1 cellular context compared by ENCODE assay signal in the genomic region with DNA sequence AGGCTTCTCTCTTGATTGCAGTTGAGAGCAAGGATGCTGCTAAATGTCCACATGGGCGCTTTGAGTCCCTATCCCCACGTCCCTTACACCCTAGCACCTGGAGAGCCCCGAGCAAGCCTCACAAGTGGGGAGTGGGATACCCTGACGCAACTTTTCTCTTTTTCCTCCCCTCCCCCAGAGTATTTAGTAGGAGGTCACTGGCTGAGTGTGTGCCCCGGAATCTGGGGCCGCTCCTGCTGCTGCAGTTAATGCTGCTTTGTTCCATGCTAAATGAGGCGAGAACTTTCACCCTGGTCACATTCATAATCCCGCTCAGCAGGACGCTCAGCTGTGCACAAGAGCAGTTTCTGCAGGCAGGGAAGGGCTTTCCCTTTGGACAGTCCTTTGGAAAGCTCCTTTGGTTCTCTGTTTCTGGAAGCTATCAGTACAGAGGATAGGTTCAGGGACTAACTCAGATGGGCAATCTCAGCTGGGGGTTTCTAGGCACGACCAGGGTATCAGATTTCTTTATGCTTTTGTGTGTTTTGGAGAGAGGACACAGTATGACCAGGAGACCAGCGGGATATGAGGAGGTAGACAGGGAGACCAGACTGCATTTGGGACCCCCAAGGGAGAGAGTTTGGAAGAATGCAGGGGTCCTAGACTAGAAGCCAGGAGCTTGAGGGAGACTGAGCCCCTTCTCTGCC.
A peak's percentile ranks its signal among the peaks of the same experiment; 100 is the strongest.
TF ChIP-seq lines count a peak whose summit lies in the region.

No MANE protein-coding gene starts in this region.

TF ChIP-seq in HepG2, 621 proteins besides CTCF, POLR2A, EP300 and RAD21 (continued from another document and continues in another):
- TF ChIP-seq PHF20 (CRISPR knock-in tag; IDR thresholded peaks at IDR 0.05) (peak; percentile 21; the same call in 1 of the 2 replicates), KDM5B (CRISPR knock-in tag; IDR thresholded peaks at IDR 0.05; ENCODE audit: borderline replicate concordance) (peak; percentile 43; the same call in 1 of the 2 replicates), SALL1 (CRISPR knock-in tag; IDR thresholded peaks at IDR 0.05) (peak; percentile 23; the same call in 1 of the 2 replicates), PAWR (CRISPR knock-in tag; IDR thresholded peaks at IDR 0.05; ENCODE audit: borderline replicate concordance) (no peak), ZNF788 (CRISPR knock-in tag; IDR thresholded peaks at IDR 0.05; ENCODE audit: borderline replicate concordance) (0 out of 2 replicates have a peak, but pooled peaks have one; percentile 40), ZNF121 (CRISPR knock-in tag; IDR thresholded peaks at IDR 0.05) (peak; percentile 54; the same call in 1 of the 2 replicates), HNF4G (IDR thresholded peaks at IDR 0.05; ENCODE audit: borderline replicate concordance, low read depth, low read length) (0 out of 2 replicates have a peak, but pooled peaks have one; percentile 26), HNF4G (CRISPR knock-in tag; IDR thresholded peaks at IDR 0.05; ENCODE audit: borderline replicate concordance, low read depth) (no peak), ZNF256 (CRISPR knock-in tag; conservative IDR thresholded peaks at IDR 0.05) (no peak), ZNF343 (CRISPR knock-in tag; IDR thresholded peaks at IDR 0.05) (0 out of 2 replicates have a peak, but pooled peaks have one; percentile 70), HOXA3 (CRISPR knock-in tag; IDR thresholded peaks at IDR 0.05) (peak; percentile 54), ZNF550 (CRISPR knock-in tag; IDR thresholded peaks at IDR 0.05; ENCODE audit: borderline replicate concordance) (no peak), NONO (IDR thresholded peaks at IDR 0.05) (no peak), NONO (CRISPR knock-in tag; conservative IDR thresholded peaks at IDR 0.05) (peak; percentile 70; the same call in 1 of the 2 replicates), ZBTB3 (CRISPR knock-in tag; IDR thresholded peaks at IDR 0.05; ENCODE audit: borderline replicate concordance, low read depth) (no peak), ZNF605 (CRISPR knock-in tag; IDR thresholded peaks at IDR 0.05) (0 out of 2 replicates have a peak, but pooled peaks have one; percentile 58), KLF6 (CRISPR knock-in tag; IDR thresholded peaks at IDR 0.05) (0 out of 2 replicates have a peak, but pooled peaks have one; percentile 11), ZNF761 (CRISPR knock-in tag; conservative IDR thresholded peaks at IDR 0.05) (no peak), ZSCAN31 (CRISPR knock-in tag; IDR thresholded peaks at IDR 0.05; ENCODE audit: low read depth) (peak; percentile 29; the same call in 1 of the 2 replicates), RFXANK (CRISPR knock-in tag; IDR thresholded peaks at IDR 0.05) (no peak), ISL2 (CRISPR knock-in tag; IDR thresholded peaks at IDR 0.05) (0 out of 2 replicates have a peak, but pooled peaks have one; percentile 44)
- TF ChIP-seq, protein P1, sequence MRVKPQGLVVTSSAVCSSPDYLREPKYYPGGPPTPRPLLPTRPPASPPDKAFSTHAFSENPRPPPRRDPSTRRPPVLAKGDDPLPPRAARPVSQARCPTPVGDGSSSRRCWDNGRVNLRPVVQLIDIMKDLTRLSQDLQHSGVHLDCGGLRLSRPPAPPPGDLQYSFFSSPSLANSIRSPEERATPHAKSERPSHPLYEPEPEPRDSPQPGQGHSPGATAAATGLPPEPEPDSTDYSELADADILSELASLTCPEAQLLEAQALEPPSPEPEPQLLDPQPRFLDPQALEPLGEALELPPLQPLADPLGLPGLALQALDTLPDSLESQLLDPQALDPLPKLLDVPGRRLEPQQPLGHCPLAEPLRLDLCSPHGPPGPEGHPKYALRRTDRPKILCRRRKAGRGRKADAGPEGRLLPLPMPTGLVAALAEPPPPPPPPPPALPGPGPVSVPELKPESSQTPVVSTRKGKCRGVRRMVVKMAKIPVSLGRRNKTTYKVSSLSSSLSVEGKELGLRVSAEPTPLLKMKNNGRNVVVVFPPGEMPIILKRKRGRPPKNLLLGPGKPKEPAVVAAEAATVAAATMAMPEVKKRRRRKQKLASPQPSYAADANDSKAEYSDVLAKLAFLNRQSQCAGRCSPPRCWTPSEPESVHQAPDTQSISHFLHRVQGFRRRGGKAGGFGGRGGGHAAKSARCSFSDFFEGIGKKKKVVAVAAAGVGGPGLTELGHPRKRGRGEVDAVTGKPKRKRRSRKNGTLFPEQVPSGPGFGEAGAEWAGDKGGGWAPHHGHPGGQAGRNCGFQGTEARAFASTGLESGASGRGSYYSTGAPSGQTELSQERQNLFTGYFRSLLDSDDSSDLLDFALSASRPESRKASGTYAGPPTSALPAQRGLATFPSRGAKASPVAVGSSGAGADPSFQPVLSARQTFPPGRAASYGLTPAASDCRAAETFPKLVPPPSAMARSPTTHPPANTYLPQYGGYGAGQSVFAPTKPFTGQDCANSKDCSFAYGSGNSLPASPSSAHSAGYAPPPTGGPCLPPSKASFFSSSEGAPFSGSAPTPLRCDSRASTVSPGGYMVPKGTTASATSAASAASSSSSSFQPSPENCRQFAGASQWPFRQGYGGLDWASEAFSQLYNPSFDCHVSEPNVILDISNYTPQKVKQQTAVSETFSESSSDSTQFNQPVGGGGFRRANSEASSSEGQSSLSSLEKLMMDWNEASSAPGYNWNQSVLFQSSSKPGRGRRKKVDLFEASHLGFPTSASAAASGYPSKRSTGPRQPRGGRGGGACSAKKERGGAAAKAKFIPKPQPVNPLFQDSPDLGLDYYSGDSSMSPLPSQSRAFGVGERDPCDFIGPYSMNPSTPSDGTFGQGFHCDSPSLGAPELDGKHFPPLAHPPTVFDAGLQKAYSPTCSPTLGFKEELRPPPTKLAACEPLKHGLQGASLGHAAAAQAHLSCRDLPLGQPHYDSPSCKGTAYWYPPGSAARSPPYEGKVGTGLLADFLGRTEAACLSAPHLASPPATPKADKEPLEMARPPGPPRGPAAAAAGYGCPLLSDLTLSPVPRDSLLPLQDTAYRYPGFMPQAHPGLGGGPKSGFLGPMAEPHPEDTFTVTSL (CRISPR knock-in tag; IDR thresholded peaks at IDR 0.05; ENCODE audit: borderline replicate concordance), result no peak
- TF ChIP-seq, protein P2, sequence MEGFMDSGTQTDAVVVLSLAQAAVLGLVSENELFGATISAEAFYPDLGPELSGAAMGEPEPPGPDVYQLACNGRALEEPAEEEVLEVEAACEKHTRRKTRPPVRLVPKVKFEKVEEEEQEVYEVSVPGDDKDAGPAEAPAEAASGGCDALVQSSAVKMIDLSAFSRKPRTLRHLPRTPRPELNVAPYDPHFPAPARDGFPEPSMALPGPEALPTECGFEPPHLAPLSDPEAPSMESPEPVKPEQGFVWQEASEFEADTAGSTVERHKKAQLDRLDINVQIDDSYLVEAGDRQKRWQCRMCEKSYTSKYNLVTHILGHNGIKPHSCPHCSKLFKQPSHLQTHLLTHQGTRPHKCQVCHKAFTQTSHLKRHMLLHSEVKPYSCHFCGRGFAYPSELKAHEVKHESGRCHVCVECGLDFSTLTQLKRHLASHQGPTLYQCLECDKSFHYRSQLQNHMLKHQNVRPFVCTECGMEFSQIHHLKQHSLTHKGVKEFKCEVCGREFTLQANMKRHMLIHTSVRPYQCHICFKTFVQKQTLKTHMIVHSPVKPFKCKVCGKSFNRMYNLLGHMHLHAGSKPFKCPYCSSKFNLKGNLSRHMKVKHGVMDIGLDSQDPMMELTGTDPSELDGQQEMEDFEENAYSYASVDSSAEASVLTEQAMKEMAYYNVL (CRISPR knock-in tag; IDR thresholded peaks at IDR 0.05; ENCODE audit: borderline replicate concordance), result peak; percentile 50; the same call in 1 of the 2 replicates
- TF ChIP-seq, protein P3, sequence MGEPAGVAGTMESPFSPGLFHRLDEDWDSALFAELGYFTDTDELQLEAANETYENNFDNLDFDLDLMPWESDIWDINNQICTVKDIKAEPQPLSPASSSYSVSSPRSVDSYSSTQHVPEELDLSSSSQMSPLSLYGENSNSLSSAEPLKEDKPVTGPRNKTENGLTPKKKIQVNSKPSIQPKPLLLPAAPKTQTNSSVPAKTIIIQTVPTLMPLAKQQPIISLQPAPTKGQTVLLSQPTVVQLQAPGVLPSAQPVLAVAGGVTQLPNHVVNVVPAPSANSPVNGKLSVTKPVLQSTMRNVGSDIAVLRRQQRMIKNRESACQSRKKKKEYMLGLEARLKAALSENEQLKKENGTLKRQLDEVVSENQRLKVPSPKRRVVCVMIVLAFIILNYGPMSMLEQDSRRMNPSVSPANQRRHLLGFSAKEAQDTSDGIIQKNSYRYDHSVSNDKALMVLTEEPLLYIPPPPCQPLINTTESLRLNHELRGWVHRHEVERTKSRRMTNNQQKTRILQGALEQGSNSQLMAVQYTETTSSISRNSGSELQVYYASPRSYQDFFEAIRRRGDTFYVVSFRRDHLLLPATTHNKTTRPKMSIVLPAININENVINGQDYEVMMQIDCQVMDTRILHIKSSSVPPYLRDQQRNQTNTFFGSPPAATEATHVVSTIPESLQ (CRISPR knock-in tag; conservative IDR thresholded peaks at IDR 0.05), result no peak
- TF ChIP-seq, protein P4, sequence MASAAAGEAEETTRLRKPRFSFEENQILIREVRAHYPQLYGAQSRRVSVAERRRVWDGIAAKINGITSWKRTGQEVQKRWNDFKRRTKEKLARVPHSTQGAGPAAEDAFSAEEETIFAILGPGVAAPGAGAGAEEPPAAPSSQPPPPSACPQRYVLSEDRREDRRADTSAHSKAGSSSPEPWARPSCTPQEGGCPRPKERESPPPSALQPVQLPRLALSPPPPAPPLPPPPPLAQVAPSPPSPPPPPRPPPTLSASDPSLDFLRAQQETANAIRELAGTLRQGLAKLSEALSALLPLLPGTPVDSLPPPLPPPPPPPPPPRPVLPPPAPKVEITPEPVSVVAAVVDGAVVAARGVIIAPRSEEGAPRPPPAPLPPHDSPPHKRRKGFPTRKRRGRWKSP (CRISPR knock-in tag; IDR thresholded peaks at IDR 0.05), result 0 out of 2 replicates have a peak, but pooled peaks have one; percentile 19
- TF ChIP-seq, protein P5, sequence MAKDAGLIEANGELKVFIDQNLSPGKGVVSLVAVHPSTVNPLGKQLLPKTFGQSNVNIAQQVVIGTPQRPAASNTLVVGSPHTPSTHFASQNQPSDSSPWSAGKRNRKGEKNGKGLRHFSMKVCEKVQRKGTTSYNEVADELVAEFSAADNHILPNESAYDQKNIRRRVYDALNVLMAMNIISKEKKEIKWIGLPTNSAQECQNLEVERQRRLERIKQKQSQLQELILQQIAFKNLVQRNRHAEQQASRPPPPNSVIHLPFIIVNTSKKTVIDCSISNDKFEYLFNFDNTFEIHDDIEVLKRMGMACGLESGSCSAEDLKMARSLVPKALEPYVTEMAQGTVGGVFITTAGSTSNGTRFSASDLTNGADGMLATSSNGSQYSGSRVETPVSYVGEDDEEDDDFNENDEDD (CRISPR knock-in tag; IDR thresholded peaks at IDR 0.05; ENCODE audit: borderline replicate concordance), result peak; percentile 43; the same call in 1 of the 2 replicates
- TF ChIP-seq, protein P6, sequence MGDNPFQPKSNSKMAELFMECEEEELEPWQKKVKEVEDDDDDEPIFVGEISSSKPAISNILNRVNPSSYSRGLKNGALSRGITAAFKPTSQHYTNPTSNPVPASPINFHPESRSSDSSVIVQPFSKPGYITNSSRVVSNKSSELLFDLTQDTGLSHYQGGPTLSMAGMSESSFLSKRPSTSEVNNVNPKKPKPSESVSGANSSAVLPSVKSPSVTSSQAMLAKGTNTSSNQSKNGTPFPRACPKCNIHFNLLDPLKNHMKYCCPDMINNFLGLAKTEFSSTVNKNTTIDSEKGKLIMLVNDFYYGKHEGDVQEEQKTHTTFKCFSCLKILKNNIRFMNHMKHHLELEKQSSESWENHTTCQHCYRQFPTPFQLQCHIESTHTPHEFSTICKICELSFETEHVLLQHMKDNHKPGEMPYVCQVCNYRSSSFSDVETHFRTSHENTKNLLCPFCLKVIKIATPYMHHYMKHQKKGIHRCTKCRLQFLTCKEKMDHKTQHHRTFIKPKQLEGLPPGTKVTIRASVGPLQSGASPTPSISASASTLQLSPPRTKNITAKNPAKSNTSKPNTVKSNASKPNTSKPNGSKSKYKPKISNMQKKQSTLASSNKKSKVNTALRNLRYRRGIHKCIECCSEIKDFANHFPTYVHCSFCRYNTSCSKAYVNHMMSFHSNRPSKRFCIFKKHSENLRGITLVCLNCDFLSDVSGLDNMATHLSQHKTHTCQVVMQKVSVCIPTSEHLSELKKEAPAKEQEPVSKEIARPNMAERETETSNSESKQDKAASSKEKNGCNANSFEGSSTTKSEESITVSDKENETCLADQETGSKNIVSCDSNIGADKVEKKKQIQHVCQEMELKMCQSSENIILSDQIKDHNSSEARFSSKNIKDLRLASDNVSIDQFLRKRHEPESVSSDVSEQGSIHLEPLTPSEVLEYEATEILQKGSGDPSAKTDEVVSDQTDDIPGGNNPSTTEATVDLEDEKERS (CRISPR knock-in tag; IDR thresholded peaks at IDR 0.05), result no peak
- TF ChIP-seq, protein P7, sequence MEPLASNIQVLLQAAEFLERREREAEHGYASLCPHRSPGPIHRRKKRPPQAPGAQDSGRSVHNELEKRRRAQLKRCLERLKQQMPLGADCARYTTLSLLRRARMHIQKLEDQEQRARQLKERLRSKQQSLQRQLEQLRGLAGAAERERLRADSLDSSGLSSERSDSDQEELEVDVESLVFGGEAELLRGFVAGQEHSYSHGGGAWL (CRISPR knock-in tag; IDR thresholded peaks at IDR 0.05), result no peak
- TF ChIP-seq, protein P8, sequence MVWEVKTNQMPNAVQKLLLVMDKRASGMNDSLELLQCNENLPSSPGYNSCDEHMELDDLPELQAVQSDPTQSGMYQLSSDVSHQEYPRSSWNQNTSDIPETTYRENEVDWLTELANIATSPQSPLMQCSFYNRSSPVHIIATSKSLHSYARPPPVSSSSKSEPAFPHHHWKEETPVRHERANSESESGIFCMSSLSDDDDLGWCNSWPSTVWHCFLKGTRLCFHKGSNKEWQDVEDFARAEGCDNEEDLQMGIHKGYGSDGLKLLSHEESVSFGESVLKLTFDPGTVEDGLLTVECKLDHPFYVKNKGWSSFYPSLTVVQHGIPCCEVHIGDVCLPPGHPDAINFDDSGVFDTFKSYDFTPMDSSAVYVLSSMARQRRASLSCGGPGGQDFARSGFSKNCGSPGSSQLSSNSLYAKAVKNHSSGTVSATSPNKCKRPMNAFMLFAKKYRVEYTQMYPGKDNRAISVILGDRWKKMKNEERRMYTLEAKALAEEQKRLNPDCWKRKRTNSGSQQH (CRISPR knock-in tag; IDR thresholded peaks at IDR 0.05; ENCODE audit: low read depth), result 0 out of 2 replicates have a peak, but pooled peaks have one; percentile 64
- TF ChIP-seq, protein P9, sequence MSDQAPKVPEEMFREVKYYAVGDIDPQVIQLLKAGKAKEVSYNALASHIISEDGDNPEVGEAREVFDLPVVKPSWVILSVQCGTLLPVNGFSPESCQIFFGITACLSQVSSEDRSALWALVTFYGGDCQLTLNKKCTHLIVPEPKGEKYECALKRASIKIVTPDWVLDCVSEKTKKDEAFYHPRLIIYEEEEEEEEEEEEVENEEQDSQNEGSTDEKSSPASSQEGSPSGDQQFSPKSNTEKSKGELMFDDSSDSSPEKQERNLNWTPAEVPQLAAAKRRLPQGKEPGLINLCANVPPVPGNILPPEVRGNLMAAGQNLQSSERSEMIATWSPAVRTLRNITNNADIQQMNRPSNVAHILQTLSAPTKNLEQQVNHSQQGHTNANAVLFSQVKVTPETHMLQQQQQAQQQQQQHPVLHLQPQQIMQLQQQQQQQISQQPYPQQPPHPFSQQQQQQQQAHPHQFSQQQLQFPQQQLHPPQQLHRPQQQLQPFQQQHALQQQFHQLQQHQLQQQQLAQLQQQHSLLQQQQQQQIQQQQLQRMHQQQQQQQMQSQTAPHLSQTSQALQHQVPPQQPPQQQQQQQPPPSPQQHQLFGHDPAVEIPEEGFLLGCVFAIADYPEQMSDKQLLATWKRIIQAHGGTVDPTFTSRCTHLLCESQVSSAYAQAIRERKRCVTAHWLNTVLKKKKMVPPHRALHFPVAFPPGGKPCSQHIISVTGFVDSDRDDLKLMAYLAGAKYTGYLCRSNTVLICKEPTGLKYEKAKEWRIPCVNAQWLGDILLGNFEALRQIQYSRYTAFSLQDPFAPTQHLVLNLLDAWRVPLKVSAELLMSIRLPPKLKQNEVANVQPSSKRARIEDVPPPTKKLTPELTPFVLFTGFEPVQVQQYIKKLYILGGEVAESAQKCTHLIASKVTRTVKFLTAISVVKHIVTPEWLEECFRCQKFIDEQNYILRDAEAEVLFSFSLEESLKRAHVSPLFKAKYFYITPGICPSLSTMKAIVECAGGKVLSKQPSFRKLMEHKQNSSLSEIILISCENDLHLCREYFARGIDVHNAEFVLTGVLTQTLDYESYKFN (CRISPR knock-in tag; conservative IDR thresholded peaks at IDR 0.05), result peak; percentile 12
